19 cellular contexts compared by ENCODE assay signal in genomic region chr2:204364860-204365530, GRCh38.
"Had no signal": no experiment of that assay in that cellular context is flagged by ENCODE, and none has a peak within 500 bp of the region (broad histone marks: within the 10 kb centered on the region; RNA-seq: fewer than 3 reads in every experiment).

No MANE protein-coding gene starts in this region.

- H3K27me3 ChIP-seq: dorsolateral prefrontal cortex, neural progenitor cell, pancreas, right lobe of liver, suprapubic skin, thyroid gland had no signal

- ATAC-seq: heart right ventricle; mucosa of descending colon; natural killer cell; pancreas; right lobe of liver; stimulated activated effector memory CD8-positive, alpha-beta T cell treated with anti-CD3 and anti-CD28 coated beads, Interleukin-12 subunit alpha, Interleukin-12 subunit beta, amount 100 ng/mL, for 72 hours; stimulated activated naive CD8-positive, alpha-beta T cell treated with anti-CD3 and anti-CD28 coated beads, Interleukin-15, Interleukin-2, amounts not matched to agents 100 U/mL and 50 U/mL, for 24 hours had no signal

- DNase-seq: cortex of kidney; dorsolateral prefrontal cortex; effector CD8-positive, alpha-beta T cell; heart right ventricle; hypothalamus; kidney glomerular epithelial cell; mammary epithelial cell; mucosa of descending colon; natural killer cell; pancreas; right lobe of liver; stimulated activated CD4-positive, alpha-beta T cell treated with anti-CD3 and anti-CD28 coated beads, Interleukin-4, amount 100 ng/mL, for 1 hour; stimulated activated CD8-positive, alpha-beta memory T cell treated with anti-CD3 and anti-CD28 coated beads, Interleukin-4, amount 100 ng/mL, for 48 hours; stimulated activated naive CD8-positive, alpha-beta T cell treated with anti-CD3 and anti-CD28 coated beads, Interleukin-15, Interleukin-2, amounts not matched to agents 100 U/mL and 50 U/mL, for 24 hours; thyroid gland had no signal

- H3K27ac ChIP-seq: dorsolateral prefrontal cortex, heart right ventricle, neural progenitor cell, pancreas, prostate gland, right lobe of liver, suprapubic skin, thyroid gland had no signal

- H3K36me3 ChIP-seq: heart right ventricle, neural progenitor cell, pancreas, prostate gland, right lobe of liver, suprapubic skin, thyroid gland had no signal

- H3K9me3 ChIP-seq: heart right ventricle, mucosa of descending colon, pancreas, prostate gland, right lobe of liver, suprapubic skin, thyroid gland had no signal

- H3K4me3 ChIP-seq: dorsolateral prefrontal cortex, heart right ventricle, mucosa of descending colon, neural progenitor cell, pancreas, prostate gland, right lobe of liver, suprapubic skin, thyroid gland had no signal
